Comparison of ENCODE assay signal across 8 cellular contexts in the genomic region with DNA sequence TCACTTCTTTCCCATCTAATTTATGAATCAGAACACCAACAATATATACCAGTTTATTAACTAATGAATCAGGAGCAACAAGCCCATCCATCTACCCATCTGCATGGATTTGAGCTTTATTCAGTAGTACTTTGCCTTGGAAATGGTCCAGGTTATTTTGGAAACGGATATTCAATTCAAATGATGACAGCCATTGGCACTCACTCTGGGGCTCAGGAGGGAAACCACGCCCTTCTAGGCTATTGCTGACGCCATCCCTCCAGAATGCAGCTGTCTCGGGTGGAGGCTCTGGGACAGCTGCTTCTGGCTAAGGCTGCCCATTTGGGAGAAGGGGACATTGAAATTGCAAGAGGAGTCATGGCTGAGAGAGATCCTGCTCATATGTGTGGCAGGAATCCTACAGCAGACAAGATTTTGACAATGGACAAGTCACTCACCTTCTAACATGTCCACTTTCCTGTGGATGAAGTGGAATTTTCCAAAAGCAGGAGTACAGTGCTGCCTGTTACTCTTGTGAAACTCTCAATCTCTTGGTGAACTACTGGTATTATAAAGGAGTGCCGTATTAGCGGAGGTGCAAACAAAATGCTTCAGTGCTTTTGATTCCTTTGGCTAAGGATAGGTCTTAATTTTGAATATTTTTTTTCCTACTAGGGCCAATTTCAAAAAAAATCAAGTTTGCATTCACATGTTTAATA. TPM values are rescaled to one million over a fixed set of nuclear protein-coding genes. Genes with fewer than 3 reads are reported as not detected.
DNase-seq lines count a peak whose midpoint lies in the region; TF ChIP-seq lines count a peak whose summit lies in the region.

No MANE protein-coding gene starts in this region.

- H3K9me3 ChIP-seq in AG04450 (ENCODE audit: control insufficient read depth, insufficient read depth, low read length) = no peaks in the 10 kb centered on the region
- H3K9me3 ChIP-seq in MG63 = no peaks in the 10 kb centered on the region

- H3K27me3 ChIP-seq in AG04450 (ENCODE audit: control insufficient read depth, insufficient read depth, low read length) (no peaks in the 10 kb centered on the region), MG63 (no peaks in the 10 kb centered on the region)

- no peaks in the 10 kb centered on the region for H3K36me3 ChIP-seq in MG63

- no peak overlapping the region for H3K4me3 ChIP-seq in AG04450 (ENCODE audit: low read depth, low read length)
- H3K4me3 ChIP-seq in MG63 = 0 out of 2 replicates have a peak overlapping the region, but pooled peaks have one; percentile 9

- H3K4me1 Mint-ChIP-seq in mesothelial cell of epicardium = peaks cover 44% of the 10 kb centered on the region
- peaks cover 24% of the 10 kb centered on the region for H3K4me1 Mint-ChIP-seq in activated T-cell treated with anti-CD3 and anti-CD28 coated beads, Interleukin-2, amount 50 U/mL, for 24 hours (ENCODE audit: low read depth)

- no peak overlapping the region for H3K4me3 Mint-ChIP-seq in mesothelial cell of epicardium
- no peak overlapping the region for H3K4me3 Mint-ChIP-seq in activated T-cell treated with anti-CD3 and anti-CD28 coated beads, Interleukin-2, amount 50 U/mL, for 24 hours

- H3K27me3 Mint-ChIP-seq in mesothelial cell of epicardium (ENCODE audit: low read depth) = no peaks in the 10 kb centered on the region
- no peaks in the 10 kb centered on the region for H3K27me3 Mint-ChIP-seq in activated T-cell treated with anti-CD3 and anti-CD28 coated beads, Interleukin-2, amount 50 U/mL, for 24 hours

- CTCF ChIA-PET in AG04450 (lab: Charles Lee) = interaction anchor here (0.6 kb wide), 1 partner anchor 37 kb away, joined by 4 read pairs; no protein-coding TSS in a partner anchor

- no peaks in the 10 kb centered on the region for H3K9me3 Mint-ChIP-seq in mesothelial cell of epicardium
- no peaks in the 10 kb centered on the region for H3K9me3 Mint-ChIP-seq in activated T-cell treated with anti-CD3 and anti-CD28 coated beads, Interleukin-2, amount 50 U/mL, for 24 hours

- DNase-seq in AG04450 (ENCODE audit: low read depth, low spot score) (peak; percentile 63), MG63 (peak; percentile 89), dermis microvascular lymphatic vessel endothelial cell (ENCODE audit: low read depth in 2 of 2) (peak; percentile 81 to 92), mesothelial cell of epicardium (ENCODE audit: low spot score in 2 of 2, unreplicated experiment in 2 of 2) (no peak), GM13977 (ENCODE audit: low spot score) (no peak), DMS153 treated with DMSO at 0.1 percent for 48 hours (lab: John Stamatoyannopoulos, UW; ENCODE audit: unreplicated experiment) (no peak), GM13976 (ENCODE audit: low spot score) (no peak)
- no peak for DNase-seq in activated T-cell treated with anti-CD3 and anti-CD28 coated beads, Interleukin-2, amount 50 U/mL, for 24 hours

- H3K27ac Mint-ChIP-seq in mesothelial cell of epicardium = peak overlapping the region; percentile 83
- no peak overlapping the region for H3K27ac Mint-ChIP-seq in activated T-cell treated with anti-CD3 and anti-CD28 coated beads, Interleukin-2, amount 50 U/mL, for 24 hours

- in situ Hi-C loops in GM13977 (cut with MboI; ENCODE audit: low pct_unique_long_range_greater_than_20kb, low sequenced_read_pairs, unreplicated experiment) (no loop called here), GM13976 (cut with MboI; ENCODE audit: low sequenced_read_pairs, unreplicated experiment) (no loop called here)

- no peak for TF ChIP-seq CTCF in AG04450 (IDR thresholded peaks at IDR 0.05; ENCODE audit: low read depth, low read length)
- no peak for TF ChIP-seq CTCF in mesothelial cell of epicardium (IDR thresholded peaks at IDR 0.05; ENCODE audit: unreplicated experiment)
- TF ChIP-seq CTCF in GM13977 (IDR thresholded peaks at IDR 0.05; ENCODE audit: extremely low read depth, insufficient read depth, missing control alignments) = no peak
- no peak for TF ChIP-seq CTCF in GM13976 (IDR thresholded peaks at IDR 0.05; ENCODE audit: borderline replicate concordance, control extremely low read depth, extremely low read depth, insufficient read depth, missing control alignments)

- POLR2A ChIA-PET in AG04450 (lab: Yijun Ruan, JAX) = interaction anchor here (0.9 to 1.6 kb wide), 2 partner anchors 29 to 36 kb away, joined by 4 read pairs; no protein-coding TSS in a partner anchor

- H3K27ac ChIP-seq in AG04450 (ENCODE audit: low read depth, low read length) = peak overlapping the region; percentile 67

- no peaks in the 10 kb centered on the region for H3K36me3 Mint-ChIP-seq in mesothelial cell of epicardium
- H3K36me3 Mint-ChIP-seq in activated T-cell treated with anti-CD3 and anti-CD28 coated beads, Interleukin-2, amount 50 U/mL, for 24 hours (ENCODE audit: low read depth) = no peaks in the 10 kb centered on the region

RNA-seq across cellular contexts. Expression of a gene that starts 29.3 kb away (rescaled TPM):
- polyA plus RNA-seq in AG04450 (2011; rRNA removed) = 22.3 and 25.1 TPM in 2 replicates
- 37.2 and 37.8 TPM in 2 replicates for polyA minus RNA-seq in AG04450 (2011; rRNA and poly(A)+ RNA removed)
- total RNA-seq in MG63 (2014; rRNA removed; shearing (Covaris generic); ENCODE audit: low replicate concordance) = 7.1 and 8.2 TPM in 2 replicates
- 33.0 and 35.0 TPM in 2 replicates for total RNA-seq in dermis microvascular lymphatic vessel endothelial cell
- total RNA-seq in mesothelial cell of epicardium = 49.0 to 50.7 TPM (median 50.3 TPM) in 3 replicates

Comparison
In these comparisons a context has a peak if more than half of its experiments do, and no peak if none do; other contexts are left out.
1. DNase-seq: peak in AG04450 (single experiment), MG63 (single experiment) and dermis microvascular lymphatic vessel endothelial cell (2 of 2); none in mesothelial cell of epicardium (0 of 2), GM13977 (single experiment), activated T-cell treated with anti-CD3 and anti-CD28 coated beads, Interleukin-2, amount 50 U/mL, for 24 hours (single experiment), DMS153 treated with DMSO at 0.1 percent for 48 hours (single experiment) and GM13976 (single experiment).